ENCODE assay signal across 9 cellular contexts in the genomic region with DNA sequence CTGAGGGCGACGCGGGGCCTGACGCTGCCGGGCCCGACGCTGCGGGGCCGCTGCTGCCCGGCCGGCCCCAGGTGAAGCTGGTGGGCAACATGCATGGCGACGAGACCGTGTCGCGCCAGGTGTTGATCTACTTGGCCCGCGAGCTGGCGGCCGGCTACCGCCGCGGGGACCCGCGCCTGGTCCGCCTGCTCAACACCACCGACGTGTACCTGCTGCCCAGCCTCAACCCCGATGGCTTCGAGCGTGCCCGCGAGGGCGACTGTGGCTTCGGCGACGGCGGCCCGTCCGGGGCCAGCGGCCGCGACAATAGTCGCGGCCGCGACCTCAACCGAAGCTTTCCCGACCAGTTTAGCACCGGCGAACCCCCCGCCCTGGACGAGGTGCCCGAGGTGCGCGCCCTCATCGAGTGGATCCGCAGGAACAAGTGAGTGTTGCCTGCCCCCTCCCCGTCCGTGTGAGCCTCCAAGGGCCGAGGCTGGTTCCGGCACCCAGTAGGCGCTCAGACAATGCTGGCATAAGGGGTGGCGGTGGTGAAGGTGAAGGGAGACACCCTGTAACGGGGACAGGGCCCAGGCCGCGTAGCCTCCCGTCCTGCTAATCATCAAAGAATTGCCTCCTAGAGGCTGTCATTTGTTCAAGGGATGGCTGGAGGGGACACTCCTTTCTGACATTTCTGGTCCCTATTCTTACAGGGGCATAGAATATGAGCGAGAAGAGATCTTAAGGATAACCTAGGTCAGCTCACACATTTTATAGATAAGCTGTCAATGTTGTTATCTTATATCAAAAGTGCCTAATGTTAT. TPM values are rescaled to one million over a fixed set of nuclear protein-coding genes. Genes with fewer than 3 reads are reported as not detected.
DNase-seq lines count a peak whose midpoint lies in the region; ATAC-seq and TF ChIP-seq lines count a peak whose summit lies in the region.
"Had no signal": no experiment of that assay in that cellular context is flagged by ENCODE, and none has a peak within 500 bp of the region (broad histone marks: within the 10 kb centered on the region; RNA-seq: fewer than 3 reads in every experiment).

No MANE protein-coding gene starts in this region.

- DNase-seq in A673 (ENCODE audit: low spot score) (peak; percentile 14), mucosa of descending colon (peak; percentile 34 to 74 (median 62)), transverse colon (peak; percentile 33), A172 (ENCODE audit: low spot score) (no peak)
- peak; percentile 12 for DNase-seq in activated CD4-positive, alpha-beta T cell treated with anti-CD3 and anti-CD28 coated beads, Interleukin-2, amount 50 U/mL, for 4 hours

- CTCF ChIA-PET in A673 (lab: Charles Lee) = no interaction called here

- H3K9ac ChIP-seq in endocrine pancreas (ENCODE audit: control insufficient read depth, insufficient read depth, low read length) = peak overlapping the region; percentile 92

- H3K9me3 ChIP-seq in A673 (ENCODE audit: low read depth, low read length, poor library complexity, severe bottlenecking) = no peaks in the 10 kb centered on the region
- no peaks in the 10 kb centered on the region for H3K9me3 ChIP-seq in endocrine pancreas (ENCODE audit: control insufficient read depth, low read length)
- H3K9me3 ChIP-seq in mucosa of descending colon = no peaks in the 10 kb centered on the region
- H3K9me3 ChIP-seq in transverse colon = no peaks in the 10 kb centered on the region

- POLR2A ChIA-PET in A673 (lab: Charles Lee; ENCODE audit: low non-redundant PET) = no interaction called here

- BruUV-seq in A673 (replicated peaks; lab: Mats Ljungman, UMichigan) = no TSS peak

- intact Hi-C loops in A673 (cut with micrococcal nuclease; ENCODE audit: unreplicated experiment) (no loop called here), mucosa of descending colon (cut with DNase I, micrococcal nuclease) (no loop called here), transverse colon (cut with DNase I; ENCODE audit: low total_unique reads) (no loop called here)

- TF ChIP-seq POLR2A in transverse colon (IDR thresholded peaks at IDR 0.05) = no peak

- H3K36me3 ChIP-seq in A673 (ENCODE audit: insufficient read depth, low read length, poor library complexity, severe bottlenecking) (no peaks in the 10 kb centered on the region), endocrine pancreas (ENCODE audit: control insufficient read depth, insufficient read depth, low read length) (no peaks in the 10 kb centered on the region), mucosa of descending colon (ENCODE audit: low read depth) (no peaks in the 10 kb centered on the region), transverse colon (no peaks in the 10 kb centered on the region)

- TF ChIP-seq CTCF in A673 (conservative IDR thresholded peaks at IDR 0.05; ENCODE audit: low read depth, low read length) (no peak), mucosa of descending colon (IDR thresholded peaks at IDR 0.05) (no peak), transverse colon (IDR thresholded peaks at IDR 0.05) (no peak)

- H3K27ac ChIP-seq in A673 (ENCODE audit: low read depth, low read length, poor library complexity, severe bottlenecking) (peak overlapping the region; percentile 88), transverse colon (peak overlapping the region; percentile 93 to 96 (median 96))

- TF ChIP-seq EP300 in transverse colon (IDR thresholded peaks at IDR 0.05; ENCODE audit: low read depth) = no peak

- in situ Hi-C loops in transverse colon (cut with MboI; ENCODE audit: low pct_ligation_motif_present in 1 of 4, low pct_unique_long_range_greater_than_20kb in 1 of 4, low sequenced_read_pairs in 3 of 4) = no loop called here

- H3K4me3 ChIP-seq in A673 (ENCODE audit: low read depth, low read length, poor library complexity, severe bottlenecking) (peak overlapping the region; percentile 77), endocrine pancreas (ENCODE audit: control insufficient read depth, insufficient read depth, low read length) (peak overlapping the region; percentile 95), mucosa of descending colon (peak overlapping the region; percentile 89), transverse colon (peak overlapping the region; percentile 79 to 96 (median 90))

- WGBS in transverse colon (ENCODE audit: low coverage in 1 of 2), 2 donors = 1% methylated on average over 63 of the region's 69 CpGs; no CpG with 5 or more reads in 1 of the 2 donors

- peaks cover 43% of the 10 kb centered on the region for H3K4me1 ChIP-seq in A673 (ENCODE audit: insufficient read depth, low read length, poor library complexity, severe bottlenecking)
- H3K4me1 ChIP-seq in endocrine pancreas (ENCODE audit: control insufficient read depth, insufficient read depth, low read length) = peaks cover 19% of the 10 kb centered on the region
- H3K4me1 ChIP-seq in mucosa of descending colon (ENCODE audit: low read depth) = peaks cover 19% of the 10 kb centered on the region
- H3K4me1 ChIP-seq in transverse colon = peaks cover 17 to 66% (median 48%) of the 10 kb centered on the region in 4 donors

- ATAC-seq in GM19023 (IDR thresholded peaks at IDR 0.05; ENCODE audit: unreplicated experiment) (peak; percentile 15), HG03558 (IDR thresholded peaks at IDR 0.05; ENCODE audit: extremely low read depth, unreplicated experiment) (peak; percentile 12), mucosa of descending colon (peak; percentile 44)

- H3K27me3 ChIP-seq in A673 (replicated peaks; ENCODE audit: insufficient read depth, low read depth, low read length, poor library complexity) (no peaks in the 10 kb centered on the region), endocrine pancreas (ENCODE audit: control insufficient read depth, insufficient read depth, low read length) (no peaks in the 10 kb centered on the region), transverse colon (no peaks in the 10 kb centered on the region)

RNA-seq across cellular contexts. Expression of a gene that starts 0.8 kb away (rescaled TPM):
- total RNA-seq in A673 (2021) (38.0 and 52.6 TPM in 2 replicates), mucosa of descending colon (10 to 100 TPM; 39.2 to 77.3 (median 74.7) TPM), transverse colon (100 to 1,000 TPM in 3 of 4 donors, 10 to 100 TPM in 1; 92.0 to 488 (median 105) TPM)
- 53.0 and 100 TPM in 2 replicates for total RNA-seq in A172 (2014; rRNA removed; shearing (Covaris generic))

RNA-seq across cellular contexts. Expression of a gene that starts 45.6 kb away (rescaled TPM):
- not detected in 2 replicates for total RNA-seq in A673 (2021)
- total RNA-seq in mucosa of descending colon = 100 to 1,000 TPM; 102 to 288 (median 119) TPM
- 100 to 1,000 TPM in 3 of 4 donors, under 1 TPM in 1; 0.80 to 488 (median 131) TPM for total RNA-seq in transverse colon
- total RNA-seq in A172 (2014; rRNA removed; shearing (Covaris generic)) = not detected in 2 replicates
- total RNA-seq: myocyte had no signal
